ENCODE assay signal across 8 cellular contexts in genomic region chr13:21296991-21297390, GRCh38.
DNase-seq lines count a peak whose midpoint lies in the region; ATAC-seq, FAIRE-seq and TF ChIP-seq lines count a peak whose summit lies in the region.
"Not testable (repeated sequence)": the region's sequence is repeated elsewhere in the genome, so short reads cannot be mapped to it uniquely, and the experiment has no call there.

No MANE protein-coding gene starts in this region.

- peak; percentile 49 for DNase-seq in ACHN
- peak; percentile 57 for DNase-seq in NCI-H69 (lab: John Stamatoyannopoulos, UW)
- peak; percentile 39 for DNase-seq in activated CD4-positive, alpha-beta T cell treated with anti-CD3 and anti-CD28 coated beads, Interleukin-2, amount 10 ng/mL, durations not matched to agents 7 days and 5 days
- DNase-seq in colonic mucosa: peak; percentile 38
- peak; percentile 81 for DNase-seq in kidney

- in situ Hi-C loops in ACHN (cut with HindIII; ENCODE audit: low pct_ligation_motif_present, low pct_unique_long_range_greater_than_20kb, low sequenced_read_pairs): not testable (repeated sequence)

- H3K27ac Mint-ChIP-seq in activated CD4-positive, alpha-beta T cell treated with anti-CD3 and anti-CD28 coated beads, Interleukin-2, amount 10 ng/mL, durations not matched to agents 7 days and 5 days: not testable (repeated sequence)

- not testable (repeated sequence) for H3K27ac ChIP-seq in colonic mucosa; kidney (ENCODE audit: low read depth in 2 of 2, low read length in 2 of 2)

- H3K9ac ChIP-seq in colonic mucosa (ENCODE audit: low read depth in 2 of 2, low read length in 2 of 2) (peak overlapping the region in 1 of 2 donors; percentile 58), skeletal muscle satellite cell (ENCODE audit: low read depth, low read length) (peak overlapping the region; percentile 31)
- H3K9ac ChIP-seq in kidney (ENCODE audit: low read length in 2 of 2): not testable (repeated sequence)

- ATAC-seq in GM18499 (IDR thresholded peaks at IDR 0.05; ENCODE audit: insufficient read depth, unreplicated experiment) (peak; percentile 34), HG03378 (IDR thresholded peaks at IDR 0.05; ENCODE audit: unreplicated experiment) (peak; percentile 41)

- intact Hi-C loops in colonic mucosa (cut with DNase I): loop anchor here (2.0 kb wide), 1 partner anchor 182 kb away; no protein-coding TSS in a partner anchor
- intact Hi-C loops in kidney (cut with DNase I): loop anchor here (10.0 kb wide), 1 partner anchor 178 kb away; no protein-coding TSS in a partner anchor

- peak overlapping the region; percentile 82 for H3K4me3 Mint-ChIP-seq in activated CD4-positive, alpha-beta T cell treated with anti-CD3 and anti-CD28 coated beads, Interleukin-2, amount 10 ng/mL, durations not matched to agents 7 days and 5 days

- not testable (repeated sequence) for H3K9me3 Mint-ChIP-seq in activated CD4-positive, alpha-beta T cell treated with anti-CD3 and anti-CD28 coated beads, Interleukin-2, amount 10 ng/mL, durations not matched to agents 7 days and 5 days

- not testable (repeated sequence) for H3K27me3 Mint-ChIP-seq in activated CD4-positive, alpha-beta T cell treated with anti-CD3 and anti-CD28 coated beads, Interleukin-2, amount 10 ng/mL, durations not matched to agents 7 days and 5 days

- POLR2A ChIA-PET in activated CD4-positive, alpha-beta T cell treated with anti-CD3 and anti-CD28 coated beads, Interleukin-2, amount 10 ng/mL, durations not matched to agents 7 days and 5 days (lab: Charles Lee): not testable (repeated sequence)

- not testable (repeated sequence) for H3K4me1 ChIP-seq in colonic mucosa; kidney (ENCODE audit: control insufficient read depth in 1 of 2, insufficient read depth in 1 of 2, low read depth in 1 of 2, low read length in 2 of 2)
- peaks cover 15% of the 10 kb centered on the region for H3K4me1 ChIP-seq in skeletal muscle satellite cell (ENCODE audit: control insufficient read depth, insufficient read depth, low read length)

- CTCF ChIA-PET in activated CD4-positive, alpha-beta T cell treated with anti-CD3 and anti-CD28 coated beads, Interleukin-2, amount 10 ng/mL, durations not matched to agents 7 days and 5 days (lab: Charles Lee): interaction anchor here (0.6 to 2.9 kb wide), 14 partner anchors 12 to 537 kb away, joined by 3 to 24 read pairs (median 4); no protein-coding TSS in a partner anchor

- FAIRE-seq in kidney (lab: Jason Lieb, UNC): not testable (repeated sequence)

- TF ChIP-seq CTCF in colonic mucosa (IDR thresholded peaks at IDR 0.05) (peak; percentile 39), kidney (IDR thresholded peaks at IDR 0.05; ENCODE audit: borderline replicate concordance, extremely low read depth, insufficient read depth) (peak; percentile 35)

- H3K4me1 Mint-ChIP-seq in activated CD4-positive, alpha-beta T cell treated with anti-CD3 and anti-CD28 coated beads, Interleukin-2, amount 10 ng/mL, durations not matched to agents 7 days and 5 days: peaks cover 24% of the 10 kb centered on the region

- peak overlapping the region; percentile 13 for H3K4me2 ChIP-seq in skeletal muscle satellite cell (ENCODE audit: low read length)

- not testable (repeated sequence) for H3K36me3 Mint-ChIP-seq in activated CD4-positive, alpha-beta T cell treated with anti-CD3 and anti-CD28 coated beads, Interleukin-2, amount 10 ng/mL, durations not matched to agents 7 days and 5 days (ENCODE audit: low read depth)

- not testable (repeated sequence) for H3K27me3 ChIP-seq in colonic mucosa; skeletal muscle satellite cell (ENCODE audit: control insufficient read depth, insufficient read depth, low read length)

- H3K4me3 ChIP-seq in colonic mucosa; kidney (ENCODE audit: low read length in 2 of 2); skeletal muscle satellite cell (ENCODE audit: low read length): not testable (repeated sequence)

- H3K9me3 ChIP-seq in colonic mucosa; kidney (ENCODE audit: control insufficient read depth in 1 of 2, low read length in 2 of 2); skeletal muscle satellite cell (replicated peaks; ENCODE audit: low read length): not testable (repeated sequence)

- not testable (repeated sequence) for H3K36me3 ChIP-seq in colonic mucosa; kidney (ENCODE audit: control insufficient read depth in 1 of 2, insufficient read depth in 2 of 2, low read length in 2 of 2); skeletal muscle satellite cell (ENCODE audit: insufficient read depth, low read length)
